Comparison of ENCODE assay signal across 17 cellular contexts in the genomic region with DNA sequence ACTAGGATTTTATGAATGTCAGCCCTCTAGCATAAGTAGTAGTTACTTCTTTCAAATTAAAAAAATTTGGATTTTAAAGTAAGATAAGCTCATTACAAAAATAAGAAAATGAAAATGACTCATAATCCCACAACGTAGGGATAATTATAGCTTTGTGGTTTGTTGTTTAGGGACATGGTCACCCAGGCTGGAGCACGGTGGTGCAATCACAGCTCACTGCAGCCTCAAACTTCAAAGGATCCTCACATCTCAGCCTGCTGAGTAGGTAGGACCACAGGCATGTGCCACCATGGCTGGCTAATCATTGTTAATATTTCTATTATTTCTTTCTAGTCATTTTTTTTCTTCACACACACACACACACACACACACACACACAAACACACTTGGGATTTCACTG. TPM values are rescaled to one million over a fixed set of nuclear protein-coding genes. Genes with fewer than 3 reads are reported as not detected.
DNase-seq lines count a peak whose midpoint lies in the region; ATAC-seq and TF ChIP-seq lines count a peak whose summit lies in the region.
"Had no signal": no experiment of that assay in that cellular context is flagged by ENCODE, and none has a peak within 500 bp of the region (broad histone marks: within the 10 kb centered on the region; RNA-seq: fewer than 3 reads in every experiment).

No MANE protein-coding gene starts in this region.

- no peaks in the 10 kb centered on the region for H3K27me3 ChIP-seq in PC-9 (ENCODE audit: insufficient read depth, low read depth)
- no peaks in the 10 kb centered on the region for H3K27me3 ChIP-seq in fibroblast of lung (ENCODE audit: control insufficient read depth, insufficient read depth, low read length)
- H3K27me3 ChIP-seq in WERI-Rb-1 (ENCODE audit: insufficient read depth, low read depth, severe bottlenecking): peaks cover 2% of the 10 kb centered on the region
- H3K27me3 ChIP-seq in body of pancreas: no peaks in the 10 kb centered on the region
- H3K27me3 ChIP-seq: ovary had no signal

- H3K4me2 ChIP-seq in PC-9: peak overlapping the region; percentile 2; the same call in 1 of the 2 replicates
- peak overlapping the region; percentile 33 for H3K4me2 ChIP-seq in fibroblast of lung (ENCODE audit: extremely low read depth, insufficient read depth, low read length)
- H3K4me2 ChIP-seq in OCI-LY7 (ENCODE audit: low read length): no peak overlapping the region

- H3K9me3 ChIP-seq in PC-9 (ENCODE audit: insufficient read depth, low read depth) (peaks cover 5% of the 10 kb centered on the region), fibroblast of lung (ENCODE audit: control insufficient read depth, insufficient read depth, low read depth, low read length) (no peaks in the 10 kb centered on the region), OCI-LY7 (ENCODE audit: low read length) (no peaks in the 10 kb centered on the region), WERI-Rb-1 (ENCODE audit: severe bottlenecking) (peaks cover 4% of the 10 kb centered on the region), body of pancreas (no peaks in the 10 kb centered on the region)
- H3K9me3 ChIP-seq: mucosa of descending colon, ovary had no signal

- no peak overlapping the region for H3K4me3 Mint-ChIP-seq in stimulated activated naive CD8-positive, alpha-beta T cell treated with anti-CD3 and anti-CD28 coated beads, Interleukin-15, Interleukin-2, amounts not matched to agents 100 ng/mL and 50 ng/mL, for 24 hours
- H3K4me3 Mint-ChIP-seq in Calu3 (ENCODE audit: low read depth, unreplicated experiment): no peak overlapping the region

- no peak overlapping the region for H3K27ac ChIP-seq in PC-9
- H3K27ac ChIP-seq in fibroblast of lung (ENCODE audit: insufficient read depth, low read length): no peak overlapping the region
- H3K27ac ChIP-seq in OCI-LY7 (ENCODE audit: low read depth, low read length, poor library complexity, severe bottlenecking): no peak overlapping the region
- no peak overlapping the region for H3K27ac ChIP-seq in WERI-Rb-1
- no peak overlapping the region for H3K27ac ChIP-seq in body of pancreas
- H3K27ac ChIP-seq: ovary had no signal

- peaks cover 14% of the 10 kb centered on the region; the same call in 1 of the 2 replicates for H3F3A ChIP-seq in PC-9 (ENCODE audit: insufficient read depth, low read depth)

- CTCF ChIA-PET in PC-9 (lab: Charles Lee): no interaction called here
- CTCF ChIA-PET in Calu3 (lab: Charles Lee): no interaction called here
- CTCF ChIA-PET in OCI-LY7 (lab: Charles Lee; ENCODE audit: unreplicated experiment): no interaction called here

- 40 to 56% methylated on average over 2 of the region's 2 CpGs for WGBS in body of pancreas, 2 donors

- TF ChIP-seq POLR2A in body of pancreas (IDR thresholded peaks at IDR 0.05): no peak

- POLR2A ChIA-PET in PC-9 (lab: Charles Lee; ENCODE audit: unreplicated experiment) (interaction anchor here (0.7 kb wide), 2 partner anchors 21 to 1517 kb away, joined by 15 to 21 read pairs; no protein-coding TSS in a partner anchor), OCI-LY7 (lab: Charles Lee) (interaction anchor here (0.7 kb wide), 1 partner anchor 86 kb away, joined by 4 read pairs; no protein-coding TSS in a partner anchor)

- H3K4me1 Mint-ChIP-seq in stimulated activated naive CD8-positive, alpha-beta T cell treated with anti-CD3 and anti-CD28 coated beads, Interleukin-15, Interleukin-2, amounts not matched to agents 100 ng/mL and 50 ng/mL, for 24 hours (ENCODE audit: low read depth): peaks cover 33% of the 10 kb centered on the region
- peaks cover 16% of the 10 kb centered on the region for H3K4me1 Mint-ChIP-seq in Calu3 (ENCODE audit: low read depth, unreplicated experiment)

- no peak for TF ChIP-seq CTCF in PC-9 (conservative IDR thresholded peaks at IDR 0.05)
- TF ChIP-seq CTCF in fibroblast of lung (conservative IDR thresholded peaks at IDR 0.05 in 1 of 2, IDR thresholded peaks at IDR 0.05 in 1 of 2; ENCODE audit: low read depth in 1 of 2, low read length in 2 of 2): no peak
- no peak for TF ChIP-seq CTCF in Calu3 (IDR thresholded peaks at IDR 0.05; ENCODE audit: unreplicated experiment)
- no peak for TF ChIP-seq CTCF in OCI-LY7 (conservative IDR thresholded peaks at IDR 0.05; ENCODE audit: low read length)
- TF ChIP-seq CTCF in WERI-Rb-1 (IDR thresholded peaks at IDR 0.05; ENCODE audit: low read depth, low read length): no peak
- no peak for TF ChIP-seq CTCF in body of pancreas (IDR thresholded peaks at IDR 0.05)

- no peak overlapping the region for H3K4me3 ChIP-seq in PC-9
- no peak overlapping the region for H3K4me3 ChIP-seq in fibroblast of lung (replicated peaks in 1 of 4; ENCODE audit: control extremely low read depth in 1 of 4, insufficient read depth in 1 of 4, low read depth in 3 of 4, low read length in 4 of 4)
- H3K4me3 ChIP-seq in OCI-LY7 (ENCODE audit: low read depth, low read length, poor library complexity, severe bottlenecking): no peak overlapping the region
- no peak overlapping the region for H3K4me3 ChIP-seq in WERI-Rb-1 (ENCODE audit: low read depth, low read length)
- no peak overlapping the region for H3K4me3 ChIP-seq in body of pancreas
- H3K4me3 ChIP-seq: mucosa of descending colon, ovary had no signal

- H3K79me2 ChIP-seq in PC-9 (ENCODE audit: low read depth): no peaks in the 10 kb centered on the region
- H3K79me2 ChIP-seq in fibroblast of lung (ENCODE audit: control insufficient read depth, insufficient read depth, low read length): no peaks in the 10 kb centered on the region
- H3K79me2 ChIP-seq in OCI-LY7 (ENCODE audit: insufficient read depth, low read depth, low read length): no peaks in the 10 kb centered on the region

- DNase-seq in stimulated activated naive CD8-positive, alpha-beta T cell treated with anti-CD3 and anti-CD28 coated beads, Interleukin-15, Interleukin-2, amounts not matched to agents 100 U/mL and 50 U/mL, for 24 hours: no peak
- DNase-seq in PC-9: peak in 1 of 2 experiments; percentile 83
- DNase-seq in fibroblast of lung (ENCODE audit: low read depth in 2 of 2): peak; percentile 69 to 74
- DNase-seq in Calu3: no peak
- no peak for DNase-seq in OCI-LY7 (ENCODE audit: low spot score)
- DNase-seq in WERI-Rb-1: no peak
- DNase-seq in body of pancreas: no peak
- DNase-seq: ACHN; anterior cingulate cortex; effector CD4-positive, alpha-beta T cell; glutamatergic neuron; mucosa of descending colon; NCI-H1417 treated with DMSO at 0.1 percent for 48 hours; ovary had no signal

- H3K36me3 ChIP-seq in PC-9 (ENCODE audit: low read depth) (no peaks in the 10 kb centered on the region), fibroblast of lung (ENCODE audit: control insufficient read depth, insufficient read depth, low read length) (no peaks in the 10 kb centered on the region), OCI-LY7 (ENCODE audit: insufficient read depth, low read length) (no peaks in the 10 kb centered on the region), WERI-Rb-1 (no peaks in the 10 kb centered on the region), body of pancreas (replicated peaks in 1 of 2; ENCODE audit: insufficient read depth in 1 of 2, low read depth in 2 of 2) (no peaks in the 10 kb centered on the region)
- H3K36me3 ChIP-seq: ovary had no signal

- H3K4me1 ChIP-seq in PC-9 (replicated peaks; ENCODE audit: insufficient read depth) (peaks cover 35% of the 10 kb centered on the region), fibroblast of lung (ENCODE audit: control insufficient read depth, extremely low read depth, insufficient read depth, low read length) (peaks cover 10% of the 10 kb centered on the region), OCI-LY7 (ENCODE audit: insufficient read depth, low read length, poor library complexity, severe bottlenecking) (no peaks in the 10 kb centered on the region), body of pancreas (peaks cover 3% of the 10 kb centered on the region)

- BruUV-seq in PC-9 (replicated peaks; lab: Mats Ljungman, UMichigan) (no TSS peak), Calu3 (replicated peaks; lab: Mats Ljungman, UMichigan) (no TSS peak), OCI-LY7 (replicated peaks; lab: Mats Ljungman, UMichigan) (no TSS peak)

- H2AFZ ChIP-seq in PC-9: no peak overlapping the region
- H2AFZ ChIP-seq in fibroblast of lung (ENCODE audit: low read length): no peak overlapping the region
- no peak overlapping the region for H2AFZ ChIP-seq in OCI-LY7 (ENCODE audit: low read length)

- no peaks in the 10 kb centered on the region for H4K20me1 ChIP-seq in PC-9 (ENCODE audit: insufficient read depth)
- H4K20me1 ChIP-seq in fibroblast of lung (ENCODE audit: control insufficient read depth, extremely low read depth, insufficient read depth, low read length): no peaks in the 10 kb centered on the region
- H4K20me1 ChIP-seq in OCI-LY7 (ENCODE audit: insufficient read depth, low read length): no peaks in the 10 kb centered on the region

- peaks cover 22% of the 10 kb centered on the region for H3K27me3 Mint-ChIP-seq in stimulated activated naive CD8-positive, alpha-beta T cell treated with anti-CD3 and anti-CD28 coated beads, Interleukin-15, Interleukin-2, amounts not matched to agents 100 ng/mL and 50 ng/mL, for 24 hours
- peaks cover 16% of the 10 kb centered on the region for H3K27me3 Mint-ChIP-seq in Calu3 (ENCODE audit: unreplicated experiment)

- H3K27ac Mint-ChIP-seq in stimulated activated naive CD8-positive, alpha-beta T cell treated with anti-CD3 and anti-CD28 coated beads, Interleukin-15, Interleukin-2, amounts not matched to agents 100 ng/mL and 50 ng/mL, for 24 hours: peak overlapping the region; percentile 52
- H3K27ac Mint-ChIP-seq in Calu3 (ENCODE audit: unreplicated experiment): no peak overlapping the region
- H3K27ac Mint-ChIP-seq: activated T-helper 2 cell treated with anti-CD3 and anti-CD28 coated beads, Interferon-gamma antibody, Interleukin-2, Interleukin-4, amounts not matched to agents 10 μg/mL and 5 μg/mL and 100 μg/mL, durations not matched to agents 14 hours and 24 hours and 36 hours had no signal

- ATAC-seq in stimulated activated naive CD8-positive, alpha-beta T cell treated with anti-CD3 and anti-CD28 coated beads, Interleukin-15, Interleukin-2, amounts not matched to agents 100 U/mL and 50 U/mL, for 24 hours: no peak
- ATAC-seq in body of pancreas: no peak
- ATAC-seq: mucosa of descending colon had no signal

- H3K9ac ChIP-seq in fibroblast of lung (ENCODE audit: insufficient read depth, low read length): no peak overlapping the region

- intact Hi-C loops in PC-9 (cut with micrococcal nuclease; ENCODE audit: unreplicated experiment): no loop called here
- intact Hi-C loops in Calu3 (cut with micrococcal nuclease; ENCODE audit: unreplicated experiment): loop anchor here (5.0 kb wide), 1 partner anchor 152 kb away; no protein-coding TSS in a partner anchor
- intact Hi-C loops in OCI-LY7 (cut with micrococcal nuclease; ENCODE audit: unreplicated experiment): no loop called here
- intact Hi-C loops in body of pancreas (cut with DNase I): no loop called here

- no peaks in the 10 kb centered on the region for H3K9me2 ChIP-seq in PC-9 (ENCODE audit: insufficient read depth)
- no peaks in the 10 kb centered on the region for H3K9me2 ChIP-seq in OCI-LY7 (ENCODE audit: insufficient read depth, low read length)

- H3K36me3 Mint-ChIP-seq in stimulated activated naive CD8-positive, alpha-beta T cell treated with anti-CD3 and anti-CD28 coated beads, Interleukin-15, Interleukin-2, amounts not matched to agents 100 ng/mL and 50 ng/mL, for 24 hours (ENCODE audit: low read depth): no peaks in the 10 kb centered on the region
- peaks cover 5% of the 10 kb centered on the region for H3K36me3 Mint-ChIP-seq in Calu3 (ENCODE audit: insufficient read depth, unreplicated experiment)

- H3K9me3 Mint-ChIP-seq in stimulated activated naive CD8-positive, alpha-beta T cell treated with anti-CD3 and anti-CD28 coated beads, Interleukin-15, Interleukin-2, amounts not matched to agents 100 ng/mL and 50 ng/mL, for 24 hours: no peaks in the 10 kb centered on the region
- peaks cover 2% of the 10 kb centered on the region for H3K9me3 Mint-ChIP-seq in Calu3 (ENCODE audit: low read depth, unreplicated experiment)

RNA-seq across cellular contexts. Expression of gene PLAC1, which starts 57.6 kb away (rescaled TPM):
- total RNA-seq in PC-9 (2021) (0.58 and 2.1 TPM in 2 replicates), fibroblast of lung (0.17 and 0.26 TPM in 2 replicates), Calu3 (2022) (not detected in 2 replicates), OCI-LY7 (2022) (not detected in 2 replicates), body of pancreas (not detected)
- polyA plus RNA-seq in fibroblast of lung: 0.22 and 0.26 TPM in 2 replicates
- polyA plus RNA-seq in fibroblast of lung (2012): 0.20 TPM in 1 of 2 replicates, not detected in the other
- polyA minus RNA-seq in fibroblast of lung (ENCODE audit: low replicate concordance): not detected in 2 replicates
- 0.28 TPM in 1 of 2 replicates, not detected in the other for total RNA-seq in OCI-LY7 (2014; rRNA removed; shearing (Covaris generic))
- total RNA-seq: activated T-helper 2 cell treated with anti-CD3 and anti-CD28 coated beads, Interferon-gamma antibody, Interleukin-2, Interleukin-4, amounts not matched to agents 10 μg/mL and 5 μg/mL and 100 μg/mL, durations not matched to agents 14 hours and 24 hours and 36 hours; mucosa of descending colon; subcutaneous adipose tissue had no signal

Comparison
In these comparisons a context has a peak if more than half of its experiments do, and no peak if none do; other contexts are left out.
1. DNase-seq: peak in fibroblast of lung (2 of 2); none in stimulated activated naive CD8-positive, alpha-beta T cell treated with anti-CD3 and anti-CD28 coated beads, Interleukin-15, Interleukin-2, amounts not matched to agents 100 U/mL and 50 U/mL, for 24 hours (single experiment), Calu3 (single experiment), OCI-LY7 (single experiment), WERI-Rb-1 (single experiment) and body of pancreas (0 of 4).